ENCODE assay signal across 1 cellular context in the genomic region with DNA sequence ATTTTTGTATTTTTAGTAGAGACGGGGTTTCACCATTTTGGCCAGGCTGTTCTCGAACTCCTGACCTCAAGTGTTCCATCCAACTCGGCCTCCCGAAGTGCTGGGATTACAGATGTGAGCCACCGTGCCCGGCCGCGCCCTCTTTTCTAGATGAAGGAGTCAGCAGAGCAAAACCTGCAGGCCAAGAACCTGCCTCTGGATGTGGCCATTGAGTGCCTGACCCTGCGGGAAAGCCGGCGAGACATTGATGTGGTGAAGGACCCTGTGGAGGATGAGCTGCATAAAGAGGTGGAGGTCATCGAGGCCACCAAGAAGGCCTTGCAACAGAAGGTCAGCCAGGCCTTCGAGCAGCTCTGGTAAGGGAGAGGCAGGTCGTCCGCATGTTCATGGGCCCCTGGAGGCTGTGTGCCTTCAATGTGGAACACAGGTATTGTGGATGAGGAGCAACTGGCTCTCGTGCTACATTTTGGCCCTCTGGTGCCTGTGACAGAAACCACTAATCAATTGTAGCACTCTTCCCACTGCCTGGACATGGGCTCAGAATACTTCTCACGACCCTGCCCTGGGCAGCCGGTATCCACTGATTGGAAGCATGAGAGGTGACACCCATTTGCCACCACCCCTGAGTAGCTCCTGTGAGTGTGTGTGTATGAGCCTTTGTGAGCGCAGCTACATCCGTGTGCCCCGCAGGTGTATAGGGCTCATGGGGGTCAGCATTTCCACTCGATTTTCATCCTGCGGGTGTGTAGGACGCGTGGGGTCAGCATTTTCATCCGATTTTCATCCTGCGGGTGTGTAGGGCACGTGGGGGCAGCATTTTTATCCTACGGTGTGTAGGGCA.
TF ChIP-seq lines count a peak whose summit lies in the region.

No MANE protein-coding gene starts in this region.

TF ChIP-seq in H1, 55 proteins besides CTCF, POLR2A, EP300 and RAD21:
- TF ChIP-seq, protein P1, sequence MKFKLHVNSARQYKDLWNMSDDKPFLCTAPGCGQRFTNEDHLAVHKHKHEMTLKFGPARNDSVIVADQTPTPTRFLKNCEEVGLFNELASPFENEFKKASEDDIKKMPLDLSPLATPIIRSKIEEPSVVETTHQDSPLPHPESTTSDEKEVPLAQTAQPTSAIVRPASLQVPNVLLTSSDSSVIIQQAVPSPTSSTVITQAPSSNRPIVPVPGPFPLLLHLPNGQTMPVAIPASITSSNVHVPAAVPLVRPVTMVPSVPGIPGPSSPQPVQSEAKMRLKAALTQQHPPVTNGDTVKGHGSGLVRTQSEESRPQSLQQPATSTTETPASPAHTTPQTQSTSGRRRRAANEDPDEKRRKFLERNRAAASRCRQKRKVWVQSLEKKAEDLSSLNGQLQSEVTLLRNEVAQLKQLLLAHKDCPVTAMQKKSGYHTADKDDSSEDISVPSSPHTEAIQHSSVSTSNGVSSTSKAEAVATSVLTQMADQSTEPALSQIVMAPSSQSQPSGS (IDR thresholded peaks at IDR 0.05; ENCODE audit: low read length): no peak
